In the genomic region with DNA sequence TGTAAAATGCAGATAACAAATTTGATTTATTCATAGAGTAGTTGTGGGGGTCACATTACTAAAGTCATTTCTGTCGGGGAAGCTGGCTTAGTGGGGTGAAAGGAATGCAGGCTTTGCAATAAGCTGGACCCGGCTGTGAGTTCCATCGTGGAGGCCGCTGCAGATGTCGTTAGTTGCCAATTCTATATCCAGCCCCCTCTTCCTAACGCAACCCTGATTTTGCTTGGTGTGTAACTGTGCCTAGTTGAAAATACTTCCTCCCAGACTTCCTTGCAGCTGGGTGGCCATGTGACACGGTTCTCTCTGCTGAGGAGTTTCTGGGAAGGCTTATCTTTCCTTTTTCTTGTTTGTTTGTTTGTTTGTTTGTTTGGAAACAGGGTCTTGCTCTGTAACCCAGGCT, we compare ENCODE assay signal across 23 cellular contexts. TPM values are rescaled to one million over a fixed set of nuclear protein-coding genes. Genes with fewer than 3 reads are reported as not detected.
"Had no signal": no experiment of that assay in that cellular context is flagged by ENCODE, and none has a peak within 500 bp of the region (broad histone marks: within the 10 kb centered on the region; RNA-seq: fewer than 3 reads in every experiment).

No MANE protein-coding gene starts in this region.

- H3K9me3 Mint-ChIP-seq: activated CD4-positive, alpha-beta T cell treated with anti-CD3 and anti-CD28 coated beads, Interleukin-2, amount 10 ng/mL, durations not matched to agents 24 days and 14 days; central memory CD8-positive, alpha-beta T cell had no signal

- H3K4me3 ChIP-seq: coronary artery, prostate gland, right lobe of liver, thoracic aorta, upper lobe of left lung had no signal

- H3K27ac ChIP-seq: coronary artery, prostate gland, right lobe of liver, thoracic aorta had no signal

- H3K4me1 ChIP-seq: prostate gland had no signal

- H3K27me3 ChIP-seq: right lobe of liver had no signal

- ATAC-seq: activated CD8-positive, alpha-beta T cell treated with anti-CD3 and anti-CD28 coated beads for 36 hours; activated naive CD8-positive, alpha-beta T cell treated with anti-CD3 and anti-CD28 coated beads, Interleukin-2, amount 50 U/mL, for 24 hours; esophagus mucosa; left colon; stimulated activated naive B cell treated with anti-CD40 and anti-IgM and Interleukin-4, amounts not matched to agents 10 μg/mL and 1 μg/mL and 100 μg/mL, for 72 hours had no signal

- DNase-seq: activated CD4-positive, alpha-beta T cell treated with anti-CD3 and anti-CD28 coated beads, Interleukin-2, amount 10 ng/mL, durations not matched to agents 24 days and 14 days; activated CD8-positive, alpha-beta T cell treated with anti-CD3 and anti-CD28 coated beads for 36 hours; activated naive CD4-positive, alpha-beta T cell treated with anti-CD3 and anti-CD28 coated beads for 36 hours; activated naive CD8-positive, alpha-beta T cell treated with anti-CD3 and anti-CD28 coated beads, Interleukin-2, amount 50 U/mL, for 24 hours; activated T-cell treated with anti-CD3 and anti-CD28 coated beads, Interleukin-2, amount 50 U/mL, for 1 hour; effector CD4-positive, alpha-beta T cell; foreskin fibroblast; left colon; mammary epithelial cell; right lobe of liver; stimulated activated CD4-positive, alpha-beta T cell treated with anti-CD3 and anti-CD28 coated beads, Interleukin-4, amount 100 ng/mL, for 4 hours; stimulated activated naive B cell treated with anti-CD40 and anti-IgM and Interleukin-4, amounts not matched to agents 10 μg/mL and 1 μg/mL and 100 μg/mL, for 72 hours; upper lobe of left lung had no signal

- H3K4me3 Mint-ChIP-seq: activated CD4-positive, alpha-beta T cell treated with anti-CD3 and anti-CD28 coated beads, Interleukin-2, amount 10 ng/mL, durations not matched to agents 24 days and 14 days; activated CD8-positive, alpha-beta T cell treated with anti-CD3 and anti-CD28 coated beads for 36 hours; activated naive CD4-positive, alpha-beta T cell treated with anti-CD3 and anti-CD28 coated beads for 36 hours; activated naive CD8-positive, alpha-beta T cell treated with anti-CD3 and anti-CD28 coated beads, Interleukin-2, amount 50 U/mL, for 24 hours; brain; central memory CD8-positive, alpha-beta T cell; neural crest cell; stimulated activated naive B cell treated with anti-CD40 and anti-IgM and Interleukin-4, amounts not matched to agents 10 μg/mL and 1 μg/mL and 100 μg/mL, for 72 hours had no signal

- H3K36me3 Mint-ChIP-seq: brain; stimulated activated naive B cell treated with anti-CD40 and anti-IgM and Interleukin-4, amounts not matched to agents 10 μg/mL and 1 μg/mL and 100 μg/mL, for 72 hours had no signal

- H3K9me3 ChIP-seq: prostate gland, right lobe of liver, thoracic aorta had no signal

- H3K4me1 Mint-ChIP-seq: activated CD4-positive, alpha-beta T cell treated with anti-CD3 and anti-CD28 coated beads, Interleukin-2, amount 10 ng/mL, durations not matched to agents 24 days and 14 days; brain; central memory CD8-positive, alpha-beta T cell had no signal

- H3K27ac Mint-ChIP-seq: activated CD4-positive, alpha-beta T cell treated with anti-CD3 and anti-CD28 coated beads, Interleukin-2, amount 10 ng/mL, durations not matched to agents 24 days and 14 days; activated CD8-positive, alpha-beta T cell treated with anti-CD3 and anti-CD28 coated beads for 36 hours; activated naive CD4-positive, alpha-beta T cell treated with anti-CD3 and anti-CD28 coated beads for 36 hours; activated naive CD8-positive, alpha-beta T cell treated with anti-CD3 and anti-CD28 coated beads, Interleukin-2, amount 50 U/mL, for 24 hours; brain had no signal

- H3K27me3 Mint-ChIP-seq: activated CD8-positive, alpha-beta T cell treated with anti-CD3 and anti-CD28 coated beads for 36 hours; central memory CD8-positive, alpha-beta T cell had no signal

RNA-seq across cellular contexts. Expression of gene MFSD6L, which starts 4.5 kb away (rescaled TPM):
- total RNA-seq: activated naive CD4-positive, alpha-beta T cell treated with anti-CD3 and anti-CD28 coated beads for 36 hours; mammary epithelial cell; myocyte; neural crest cell; osteocyte; right lobe of liver had no signal

RNA-seq across cellular contexts. Expression of gene SPDYE4, which starts 36.3 kb away (rescaled TPM):
- total RNA-seq: activated CD4-positive, alpha-beta T cell treated with anti-CD3 and anti-CD28 coated beads, Interleukin-2, amount 10 ng/mL, durations not matched to agents 24 days and 14 days; activated CD8-positive, alpha-beta T cell treated with anti-CD3 and anti-CD28 coated beads for 36 hours; activated naive CD4-positive, alpha-beta T cell treated with anti-CD3 and anti-CD28 coated beads for 36 hours; esophagus mucosa; glomerular endothelial cell; left colon; mammary epithelial cell; myocyte; neural crest cell; osteocyte; right lobe of liver; thoracic aorta; upper lobe of left lung had no signal
- polyA plus RNA-seq: mammary epithelial cell had no signal

RNA-seq across cellular contexts. Expression of gene CCDC42, which starts 50.0 kb away (rescaled TPM):
- total RNA-seq: activated naive CD4-positive, alpha-beta T cell treated with anti-CD3 and anti-CD28 coated beads for 36 hours; esophagus mucosa; glomerular endothelial cell; left colon; mammary epithelial cell; myocyte; neural crest cell; osteocyte; right lobe of liver; thoracic aorta had no signal
- polyA plus RNA-seq: mammary epithelial cell had no signal
